ENCODE assay signal across 1 cellular context in the genomic region with DNA sequence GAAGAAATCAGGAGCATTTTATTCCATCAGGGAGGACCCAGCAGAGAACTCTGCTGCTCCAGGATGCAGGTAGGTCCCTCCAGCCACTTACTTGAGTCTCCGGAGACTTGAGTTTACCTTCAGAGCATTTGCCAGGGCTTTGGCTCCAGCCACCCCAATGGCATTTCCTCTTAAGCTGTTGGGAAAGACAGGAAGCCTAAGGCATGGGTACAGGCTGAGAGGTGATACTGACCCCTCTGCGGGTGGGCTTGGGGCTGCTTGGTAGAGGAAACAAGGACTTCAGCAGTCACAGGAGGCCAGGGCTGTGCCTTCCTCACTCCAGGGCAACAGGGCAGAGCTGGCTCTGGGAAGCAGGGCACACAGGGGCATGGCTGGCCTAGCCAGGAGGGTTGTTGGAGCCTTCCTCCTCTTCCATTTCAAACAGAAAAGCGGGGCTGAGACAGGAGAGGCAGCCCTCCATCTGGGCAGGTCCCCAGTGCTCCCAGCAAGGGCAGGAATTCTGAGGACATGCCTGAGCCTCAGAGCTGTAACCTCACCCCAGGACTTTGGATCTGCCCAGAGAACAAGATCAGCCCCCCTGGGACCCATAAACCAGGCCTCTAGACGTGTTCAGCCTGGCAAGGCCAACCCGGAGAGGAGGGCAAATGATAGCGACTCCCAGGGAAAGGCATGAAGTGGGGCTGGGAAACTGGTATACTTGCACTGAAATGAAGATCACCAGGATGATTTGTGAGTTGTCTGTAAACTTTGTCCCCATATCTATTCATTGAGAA.
TF ChIP-seq lines count a peak whose summit lies in the region.

No MANE protein-coding gene starts in this region.

TF ChIP-seq in HepG2, 621 proteins besides CTCF, POLR2A, EP300 and RAD21:
- TF ChIP-seq GABPA (IDR thresholded peaks at IDR 0.05; ENCODE audit: low read depth, low read length) = no peak
- TF ChIP-seq GABPA (CRISPR knock-in tag; IDR thresholded peaks at IDR 0.05; ENCODE audit: low read depth) = no peak
- no peak for TF ChIP-seq MYC (CRISPR knock-in tag; IDR thresholded peaks at IDR 0.05; ENCODE audit: borderline replicate concordance)
- TF ChIP-seq KAT2B (IDR thresholded peaks at IDR 0.05; ENCODE audit: borderline replicate concordance, low read depth, low read length) = no peak
- TF ChIP-seq MBD4 (IDR thresholded peaks at IDR 0.05; ENCODE audit: borderline replicate concordance, low read length) = no peak
- TF ChIP-seq CBX2 (IDR thresholded peaks at IDR 0.05; ENCODE audit: low read depth, low read length) = no peak
- TF ChIP-seq CBX2 (CRISPR knock-in tag; IDR thresholded peaks at IDR 0.05; ENCODE audit: low read depth) = no peak
- TF ChIP-seq SOX5 (CRISPR knock-in tag; IDR thresholded peaks at IDR 0.05; ENCODE audit: borderline replicate concordance) = no peak
- TF ChIP-seq, protein P1, sequence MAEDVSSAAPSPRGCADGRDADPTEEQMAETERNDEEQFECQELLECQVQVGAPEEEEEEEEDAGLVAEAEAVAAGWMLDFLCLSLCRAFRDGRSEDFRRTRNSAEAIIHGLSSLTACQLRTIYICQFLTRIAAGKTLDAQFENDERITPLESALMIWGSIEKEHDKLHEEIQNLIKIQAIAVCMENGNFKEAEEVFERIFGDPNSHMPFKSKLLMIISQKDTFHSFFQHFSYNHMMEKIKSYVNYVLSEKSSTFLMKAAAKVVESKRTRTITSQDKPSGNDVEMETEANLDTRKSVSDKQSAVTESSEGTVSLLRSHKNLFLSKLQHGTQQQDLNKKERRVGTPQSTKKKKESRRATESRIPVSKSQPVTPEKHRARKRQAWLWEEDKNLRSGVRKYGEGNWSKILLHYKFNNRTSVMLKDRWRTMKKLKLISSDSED (CRISPR knock-in tag; IDR thresholded peaks at IDR 0.05) = no peak
- no peak for TF ChIP-seq ZBTB7B (CRISPR knock-in tag; IDR thresholded peaks at IDR 0.05)
- no peak for TF ChIP-seq ESRRA (CRISPR knock-in tag; IDR thresholded peaks at IDR 0.05; ENCODE audit: low read depth)
- no peak for TF ChIP-seq TBP (CRISPR knock-in tag; IDR thresholded peaks at IDR 0.05)
- TF ChIP-seq CREBL2 (CRISPR knock-in tag; IDR thresholded peaks at IDR 0.05; ENCODE audit: borderline replicate concordance) = no peak
- TF ChIP-seq CCAR2 (optimal IDR thresholded peaks at IDR 0.05; ENCODE audit: low read depth, low read length) = no peak
- no peak for TF ChIP-seq TFDP1 (CRISPR knock-in tag; IDR thresholded peaks at IDR 0.05; ENCODE audit: borderline replicate concordance)
- TF ChIP-seq ZNF768 (CRISPR knock-in tag; IDR thresholded peaks at IDR 0.05) = no peak
- no peak for TF ChIP-seq STAT5B (CRISPR knock-in tag; IDR thresholded peaks at IDR 0.05)
- no peak for TF ChIP-seq ZNF496 (CRISPR knock-in tag; IDR thresholded peaks at IDR 0.05; ENCODE audit: insufficient replicate concordance)
- TF ChIP-seq SNRNP70 (IDR thresholded peaks at IDR 0.05; ENCODE audit: low read depth, low read length) = no peak
